ENCODE assay signal across 14 cellular contexts in genomic region chr4:20445933-20446723, GRCh38.
DNase-seq lines count a peak whose midpoint lies in the region; ATAC-seq lines count a peak whose summit lies in the region.
"Had no signal": no experiment of that assay in that cellular context is flagged by ENCODE, and none has a peak within 500 bp of the region (broad histone marks: within the 10 kb centered on the region; RNA-seq: fewer than 3 reads in every experiment).

No MANE protein-coding gene starts in this region.

- no peak overlapping the region for H3K23ac ChIP-seq in neuronal stem cell (ENCODE audit: low read depth, low read length, poor library complexity)

- no peaks in the 10 kb centered on the region for H3K27me3 ChIP-seq in neuronal stem cell (ENCODE audit: control insufficient read depth in 3 of 3, insufficient read depth in 3 of 3, low read depth in 1 of 3, low read length in 3 of 3)

- no peak overlapping the region for H3K4me3 ChIP-seq in neuronal stem cell (ENCODE audit: low read length in 2 of 2)
- H3K4me3 ChIP-seq: lung, thoracic aorta had no signal

- H3K9me3 ChIP-seq in neuronal stem cell (replicated peaks in 1 of 2; ENCODE audit: control insufficient read depth in 2 of 2, insufficient read depth in 1 of 2, low read depth in 1 of 2, low read length in 2 of 2) = no peaks in the 10 kb centered on the region
- H3K9me3 ChIP-seq: thoracic aorta had no signal

- peaks cover 3 to 6% of the 10 kb centered on the region in 2 donors for H3K4me1 ChIP-seq in neuronal stem cell (ENCODE audit: control insufficient read depth in 2 of 2, insufficient read depth in 1 of 2, low read depth in 1 of 2, low read length in 2 of 2)

- intact Hi-C loops in left ventricle myocardium superior (cut with micrococcal nuclease) = no loop called here

- no peak overlapping the region for H2AK5ac ChIP-seq in neuronal stem cell (ENCODE audit: low read depth, low read length)

- H3K4me2 ChIP-seq in neuronal stem cell (ENCODE audit: insufficient read depth, low read length, poor library complexity, severe bottlenecking) = no peak overlapping the region

- no peak overlapping the region for H4K91ac ChIP-seq in neuronal stem cell (ENCODE audit: low read depth, low read length, poor library complexity)

- H3K36me3 ChIP-seq in neuronal stem cell (replicated peaks in 1 of 2; ENCODE audit: control insufficient read depth in 2 of 2, insufficient read depth in 2 of 2, low read length in 2 of 2) = no peaks in the 10 kb centered on the region
- H3K36me3 ChIP-seq: thoracic aorta had no signal

- H3K27ac ChIP-seq in neuronal stem cell (replicated peaks; ENCODE audit: low read length) = no peak overlapping the region
- H3K27ac ChIP-seq: thoracic aorta had no signal

- H3K9ac ChIP-seq in neuronal stem cell (ENCODE audit: low read depth, low read length, poor library complexity) = no peak overlapping the region

- H2BK12ac ChIP-seq in neuronal stem cell (ENCODE audit: low read length) = no peak overlapping the region

- H4K8ac ChIP-seq in neuronal stem cell (ENCODE audit: low read depth, low read length) = no peak overlapping the region

- peak; percentile 80 for ATAC-seq in left ventricle myocardium superior
- ATAC-seq in HG03280 (IDR thresholded peaks at IDR 0.05; ENCODE audit: unreplicated experiment) = no peak
- ATAC-seq: PC-3 had no signal

- H2BK15ac ChIP-seq in neuronal stem cell (ENCODE audit: low read length) = no peak overlapping the region

- H2AFZ ChIP-seq in neuronal stem cell (ENCODE audit: low read length) = no peak overlapping the region

- no peak overlapping the region for H2BK120ac ChIP-seq in neuronal stem cell (ENCODE audit: low read depth, low read length)

- H3K18ac ChIP-seq in neuronal stem cell (ENCODE audit: low read length) = no peak overlapping the region

- no peak overlapping the region for H3K14ac ChIP-seq in neuronal stem cell (ENCODE audit: low read length)

- peak; percentile 60 for DNase-seq in NCI-H187 treated with DMSO at 0.1 percent for 48 hours (lab: John Stamatoyannopoulos, UW)
- peak; percentile 29 for DNase-seq in SK-N-DZ (ENCODE audit: low spot score)
- no peak for DNase-seq in left ventricle myocardium superior
- peak; percentile 31 for DNase-seq in neuronal stem cell (ENCODE audit: low spot score)
- no peak for DNase-seq in NCI-H1930 (lab: John Stamatoyannopoulos, UW)
- no peak for DNase-seq in NCI-H526 treated with DMSO at 0.1 percent for 48 hours (lab: John Stamatoyannopoulos, UW)
- no peak for DNase-seq in HPDE6-E6E7 (ENCODE audit: extremely low spot score)
- DNase-seq: activated CD4-positive, alpha-beta T cell treated with anti-CD3 and anti-CD28 coated beads, Interleukin-2, amount 10 ng/mL, durations not matched to agents 7 days and 5 days; NCI-H526; PC-3; small intestine had no signal

- WGBS in neuronal stem cell (ENCODE audit: extremely low coverage in 2 of 2, insufficient read length in 2 of 2, insufficient replicate concordance in 1 of 2), 2 donors = no CpG with 5 or more reads among the region's 5 CpGs

- H3K4ac ChIP-seq in neuronal stem cell (ENCODE audit: low read length) = no peak overlapping the region

- H3K79me1 ChIP-seq in neuronal stem cell (ENCODE audit: low read depth, low read length) = no peaks in the 10 kb centered on the region

- H2BK5ac ChIP-seq in neuronal stem cell (ENCODE audit: low read length) = no peak overlapping the region

Comparison
In these comparisons a context has a peak if more than half of its experiments do, and no peak if none do; other contexts are left out.
1. DNase-seq: peak in NCI-H187 treated with DMSO at 0.1 percent for 48 hours (single experiment), SK-N-DZ (single experiment) and neuronal stem cell (single experiment); none in left ventricle myocardium superior (single experiment), NCI-H1930 (0 of 2), NCI-H526 treated with DMSO at 0.1 percent for 48 hours (single experiment) and HPDE6-E6E7 (single experiment).